9 cellular contexts compared by ENCODE assay signal in the genomic region with DNA sequence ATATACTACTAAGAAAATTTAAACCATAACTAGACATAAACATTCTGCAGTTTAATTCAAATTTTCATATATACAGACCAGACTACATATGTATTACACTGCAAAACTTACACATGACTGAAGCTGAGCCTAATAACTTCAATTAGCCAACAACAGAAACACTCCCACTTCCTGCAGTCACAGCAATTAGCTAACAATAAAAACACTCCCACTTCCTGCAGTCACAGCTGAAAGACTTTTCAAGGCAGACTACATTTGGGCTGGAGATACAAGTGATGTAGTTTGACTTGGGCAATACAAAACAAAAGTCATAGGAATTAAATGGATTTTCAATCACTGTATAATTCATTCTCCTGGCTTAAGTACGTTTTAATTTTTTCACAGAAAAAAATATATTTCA. TPM values are rescaled to one million over a fixed set of nuclear protein-coding genes. Genes with fewer than 3 reads are reported as not detected.
DNase-seq lines count a peak whose midpoint lies in the region; ATAC-seq and TF ChIP-seq lines count a peak whose summit lies in the region.
"Had no signal": no experiment of that assay in that cellular context is flagged by ENCODE, and none has a peak within 500 bp of the region (broad histone marks: within the 10 kb centered on the region; RNA-seq: fewer than 3 reads in every experiment).

No MANE protein-coding gene starts in this region.

- in situ Hi-C loops in mammary epithelial cell (cut with MboI; ENCODE audit: low sequenced_read_pairs in 2 of 2), result loop anchor here in 1 of 2 donors (5.0 kb wide), 1 partner anchor 355 kb away; no protein-coding TSS in a partner anchor

- no peak overlapping the region for H3K27ac ChIP-seq in mammary epithelial cell (ENCODE audit: insufficient read depth, low read depth, low read length)
- peak overlapping the region; percentile 52 for H3K27ac ChIP-seq in naive thymus-derived CD4-positive, alpha-beta T cell (ENCODE audit: low read depth, low read length)

- H3K9me3 Mint-ChIP-seq in naive thymus-derived CD4-positive, alpha-beta T cell, result no peaks in the 10 kb centered on the region

- CTCF ChIA-PET in mammary epithelial cell (lab: Charles Lee; ENCODE audit: low non-redundant PET), result interaction anchor here (0.6 kb wide), 2 partner anchors 244 to 487 kb away, joined by 3 to 5 read pairs; no protein-coding TSS in a partner anchor
- CTCF ChIA-PET in naive thymus-derived CD4-positive, alpha-beta T cell (lab: Charles Lee), result interaction anchor here (1.1 to 2.7 kb wide), 11 partner anchors 8 to 1717 kb away, joined by 3 to 16 read pairs (median 4); partner anchors contain the start of gene SNRPA1

- peak; percentile 31 for DNase-seq in NCI-H146 (lab: John Stamatoyannopoulos, UW)
- peak; percentile 9 for DNase-seq in mammary epithelial cell
- peak in 7 of 9 donors; percentile 18 to 57 (median 34) for DNase-seq in naive thymus-derived CD4-positive, alpha-beta T cell
- no peak for DNase-seq in hypothalamus (lab: John Stamatoyannopoulos, UW)
- DNase-seq in NCI-H2171 (lab: John Stamatoyannopoulos, UW), result no peak
- no peak for DNase-seq in NCI-H1930 (lab: John Stamatoyannopoulos, UW)

- peaks cover 7% of the 10 kb centered on the region for H3K79me2 ChIP-seq in mammary epithelial cell (ENCODE audit: insufficient read depth, low read length)

- H2AFZ ChIP-seq in mammary epithelial cell (ENCODE audit: low read depth, low read length), result no peak overlapping the region

- no peak overlapping the region for H3K4me3 ChIP-seq in mammary epithelial cell (replicated peaks in 1 of 3; ENCODE audit: insufficient read depth in 1 of 3, low read depth in 2 of 3, low read length in 3 of 3)
- no peak overlapping the region for H3K4me3 ChIP-seq in naive thymus-derived CD4-positive, alpha-beta T cell (ENCODE audit: low read length)
- H3K4me3 ChIP-seq: adrenal gland had no signal

- H3K27ac Mint-ChIP-seq in naive thymus-derived CD4-positive, alpha-beta T cell, result peak overlapping the region; percentile 41 to 90 (median 79)

- no peak overlapping the region for H3K9ac ChIP-seq in mammary epithelial cell (ENCODE audit: insufficient read depth, low read length)

- H3K4me1 ChIP-seq in mammary epithelial cell (ENCODE audit: insufficient read depth, low read length), result peaks cover 12% of the 10 kb centered on the region
- peaks cover 10 to 19% of the 10 kb centered on the region in 2 donors for H3K4me1 ChIP-seq in naive thymus-derived CD4-positive, alpha-beta T cell (ENCODE audit: control insufficient read depth in 2 of 2, insufficient read depth in 2 of 2, low read length in 2 of 2)

- peaks cover 4 to 45% (median 25%) of the 10 kb centered on the region in 5 donors for H3K36me3 Mint-ChIP-seq in naive thymus-derived CD4-positive, alpha-beta T cell

- dilution Hi-C loops in mammary epithelial cell (cut with HindIII; ENCODE audit: low sequenced_read_pairs), result no loop called here

- H3K9me3 ChIP-seq in mammary epithelial cell (replicated peaks; ENCODE audit: insufficient read depth, low read length), result no peaks in the 10 kb centered on the region
- no peaks in the 10 kb centered on the region for H3K9me3 ChIP-seq in naive thymus-derived CD4-positive, alpha-beta T cell (ENCODE audit: control insufficient read depth in 2 of 3, low read length in 3 of 3)
- H3K9me3 ChIP-seq: adrenal gland had no signal

- no peak overlapping the region for H3K4me2 ChIP-seq in mammary epithelial cell (ENCODE audit: insufficient read depth, low read depth, low read length)

- H3K27me3 Mint-ChIP-seq in naive thymus-derived CD4-positive, alpha-beta T cell, result no peaks in the 10 kb centered on the region

- 0% methylated on average over 1 of the region's 1 CpG for WGBS in mammary epithelial cell (ENCODE audit: low coverage, missing lambda C conversion rate)

- peak overlapping the region in 4 of 10 donors; percentile 2 to 26 (median 15) for H3K4me3 Mint-ChIP-seq in naive thymus-derived CD4-positive, alpha-beta T cell

- no TSS peak for BruUV-seq in mammary epithelial cell (replicated peaks; lab: Mats Ljungman, UMichigan)

- H3K4me1 Mint-ChIP-seq in naive thymus-derived CD4-positive, alpha-beta T cell, result peaks cover 18 to 43% (median 27%) of the 10 kb centered on the region in 7 donors

- ATAC-seq in GM18858 (IDR thresholded peaks at IDR 0.05; ENCODE audit: unreplicated experiment) (peak; percentile 45), GM18873 (IDR thresholded peaks at IDR 0.05; ENCODE audit: low FRiP score, unreplicated experiment) (no peak)
- ATAC-seq in naive thymus-derived CD4-positive, alpha-beta T cell, result peak; percentile 82

- no peak for TF ChIP-seq CTCF in mammary epithelial cell (conservative IDR thresholded peaks at IDR 0.05 in 1 of 2, IDR thresholded peaks at IDR 0.05 in 1 of 2; ENCODE audit: extremely low read depth in 1 of 2, insufficient read depth in 1 of 2, low read depth in 1 of 2, low read length in 2 of 2)

- H4K20me1 ChIP-seq in mammary epithelial cell (ENCODE audit: insufficient read depth, low read length), result no peaks in the 10 kb centered on the region

- H3K27me3 ChIP-seq in mammary epithelial cell (ENCODE audit: insufficient read depth, low read length), result no peaks in the 10 kb centered on the region
- H3K27me3 ChIP-seq in naive thymus-derived CD4-positive, alpha-beta T cell (ENCODE audit: control insufficient read depth in 2 of 2, insufficient read depth in 2 of 2, low read length in 2 of 2), result no peaks in the 10 kb centered on the region
- H3K27me3 ChIP-seq: adrenal gland had no signal

- H3K36me3 ChIP-seq in mammary epithelial cell (ENCODE audit: insufficient read depth, low read length), result peaks cover 20% of the 10 kb centered on the region
- H3K36me3 ChIP-seq in naive thymus-derived CD4-positive, alpha-beta T cell (ENCODE audit: control insufficient read depth in 2 of 3, insufficient read depth in 3 of 3, low read length in 3 of 3), result peaks cover 12 to 60% (median 20%) of the 10 kb centered on the region in 3 experiments

- POLR2A ChIA-PET in naive thymus-derived CD4-positive, alpha-beta T cell (lab: Charles Lee), result interaction anchor here (0.7 to 4.9 kb wide), 6 partner anchors 10 to 406 kb away, joined by 3 to 24 read pairs (median 3); partner anchors contain the start of genes SNRPA1, TARS3 and TM2D3

- intact Hi-C loops in mammary epithelial cell (cut with micrococcal nuclease), result loop anchor here (1.0 to 10.0 kb wide), 6 partner anchors 101 to 625 kb away; no protein-coding TSS in a partner anchor
- intact Hi-C loops in naive thymus-derived CD4-positive, alpha-beta T cell (cut with micrococcal nuclease), result loop anchor here (1.0 to 5.0 kb wide), 6 partner anchors 10 to 627 kb away; partner anchors contain the start of gene TM2D3 (in 2 of the 2)

RNA-seq across cellular contexts. Expression of gene TM2D3, which starts 10.3 kb away (rescaled TPM):
- 10 to 100 TPM; 27.7 to 36.0 TPM for total RNA-seq in mammary epithelial cell
- polyA plus RNA-seq in mammary epithelial cell, result 36.2 TPM
- 53.7 TPM for polyA minus RNA-seq in mammary epithelial cell
- 100 to 1,000 TPM in 1 of 5 experiments, 10 to 100 TPM in 4; 54.4 to 105 (median 87.9) TPM for total RNA-seq in naive thymus-derived CD4-positive, alpha-beta T cell
- 10 to 100 TPM; 42.8 to 49.2 TPM for polyA plus RNA-seq in naive thymus-derived CD4-positive, alpha-beta T cell

Comparison
In these comparisons a context has a peak if more than half of its experiments do, and no peak if none do; other contexts are left out.
1. DNase-seq: peak in NCI-H146 (single experiment), mammary epithelial cell (single experiment) and naive thymus-derived CD4-positive, alpha-beta T cell (7 of 9); none in hypothalamus (0 of 51), NCI-H2171 (single experiment) and NCI-H1930 (0 of 2).